Comparison of ENCODE assay signal across 8 cellular contexts in genomic region chr14:89954045-89955021, GRCh38. TPM values are rescaled to one million over a fixed set of nuclear protein-coding genes. Genes with fewer than 3 reads are reported as not detected.
DNase-seq lines count a peak whose midpoint lies in the region; ATAC-seq, FAIRE-seq and TF ChIP-seq lines count a peak whose summit lies in the region.

Gene EFCAB11 (minus strand): TSS chr14:89954730. CDS start chr14:89954660, 70 bp downstream.

- peaks cover 12% of the 10 kb centered on the region for H3K36me3 Mint-ChIP-seq in natural killer cell treated with Interleukin-12 subunit alpha and Interleukin-12 subunit beta and Interleukin-15 and Interleukin-18, amount 100 ng/mL, for 72 hours

- H3K4me3 ChIP-seq in RWPE2 (ENCODE audit: severe bottlenecking), result peak within 1 kb of the TSS; percentile 58
- peak within 1 kb of the TSS; percentile 71 for H3K4me3 ChIP-seq in fibroblast of pulmonary artery (replicated peaks; ENCODE audit: low read depth, low read length)

- H3K27ac Mint-ChIP-seq in natural killer cell treated with Interleukin-12 subunit alpha and Interleukin-12 subunit beta and Interleukin-15 and Interleukin-18, amount 100 ng/mL, for 72 hours, result peak within 1 kb of the TSS; percentile 81 to 88

- no peaks in the 10 kb centered on the region for H3K27me3 Mint-ChIP-seq in natural killer cell treated with Interleukin-12 subunit alpha and Interleukin-12 subunit beta and Interleukin-15 and Interleukin-18, amount 100 ng/mL, for 72 hours

- peak within 1 kb of the TSS; percentile 81 for H3K27ac ChIP-seq in RWPE2 (ENCODE audit: poor library complexity, severe bottlenecking)

- H3K9me3 Mint-ChIP-seq in natural killer cell treated with Interleukin-12 subunit alpha and Interleukin-12 subunit beta and Interleukin-15 and Interleukin-18, amount 100 ng/mL, for 72 hours, result no peaks in the 10 kb centered on the region

- TF ChIP-seq POLR2A in H54 (IDR thresholded peaks at IDR 0.05; ENCODE audit: low read depth, low read length), result peak; percentile 89; the same call in 1 of the 2 replicates

- FAIRE-seq in H54 (lab: Jason Lieb, UNC), result peak; percentile 96

- peaks cover 34% of the 10 kb centered on the region for H3K36me3 ChIP-seq in RWPE2 (ENCODE audit: low read depth)

- TF ChIP-seq CTCF in RWPE2 (IDR thresholded peaks at IDR 0.05; ENCODE audit: poor library complexity, severe bottlenecking) (peak; percentile 60), fibroblast of pulmonary artery (IDR thresholded peaks at IDR 0.05; ENCODE audit: low read length, missing control alignments) (peak; percentile 24)

- peak within 1 kb of the TSS; percentile 95 for H3K4me3 Mint-ChIP-seq in natural killer cell treated with Interleukin-12 subunit alpha and Interleukin-12 subunit beta and Interleukin-15 and Interleukin-18, amount 100 ng/mL, for 72 hours

- ATAC-seq in RWPE2 (ENCODE audit: low read depth), result peak; percentile 83
- peak; percentile 90 to 91 for ATAC-seq in natural killer cell treated with Interleukin-12 subunit alpha and Interleukin-12 subunit beta and Interleukin-15 and Interleukin-18, amount 100 ng/mL, for 72 hours
- peak; percentile 87 for ATAC-seq in stimulated activated naive CD8-positive, alpha-beta T cell treated with anti-CD3 and anti-CD28 coated beads, Interleukin-15, Interleukin-2, amounts not matched to agents 100 U/mL and 50 U/mL, for 24 hours

- H3K27me3 ChIP-seq in RWPE2 (ENCODE audit: insufficient read depth, poor library complexity, severe bottlenecking), result no peaks in the 10 kb centered on the region

- H3K4me1 ChIP-seq in RWPE2 (ENCODE audit: insufficient read depth, poor library complexity, severe bottlenecking), result peaks cover 9% of the 10 kb centered on the region

- DNase-seq in ELR (ENCODE audit: low read depth) (peak; percentile 99), H54 (ENCODE audit: insufficient read length, low spot score) (peak; percentile 94), LoVo (ENCODE audit: low spot score) (peak; percentile 98), RWPE2 (ENCODE audit: low spot score) (peak; percentile 99), fibroblast of pulmonary artery (ENCODE audit: low read depth) (peak; percentile 99)
- DNase-seq in activated effector memory CD4-positive, alpha-beta T cell treated with Interleukin-2 at 50 U/mL for 16 hours, result peak; percentile 94
- DNase-seq in natural killer cell treated with Interleukin-12 subunit alpha and Interleukin-12 subunit beta and Interleukin-15 and Interleukin-18, amount 100 ng/mL, for 72 hours (ENCODE audit: low spot score), result peak; percentile 97
- peak; percentile 94 for DNase-seq in stimulated activated naive CD8-positive, alpha-beta T cell treated with anti-CD3 and anti-CD28 coated beads, Interleukin-15, Interleukin-2, amounts not matched to agents 100 U/mL and 50 U/mL, for 24 hours

- no peaks in the 10 kb centered on the region for H3K9me3 ChIP-seq in RWPE2 (ENCODE audit: severe bottlenecking)

- H3K4me1 Mint-ChIP-seq in natural killer cell treated with Interleukin-12 subunit alpha and Interleukin-12 subunit beta and Interleukin-15 and Interleukin-18, amount 100 ng/mL, for 72 hours (ENCODE audit: low read depth in 2 of 2), result peaks cover 37 to 44% of the 10 kb centered on the region in 2 donors

RNA-seq across cellular contexts. Expression of gene EFCAB11, which starts in this region (rescaled TPM):
- 1 to 10 TPM; 4.8 to 7.5 TPM for total RNA-seq in natural killer cell treated with Interleukin-12 subunit alpha and Interleukin-12 subunit beta and Interleukin-15 and Interleukin-18, amount 100 ng/mL, for 72 hours

Comparison
In these comparisons a context has a peak if more than half of its experiments do, and no peak if none do; other contexts are left out.
1. Peak in every context shown above with its lines: DNase-seq, ATAC-seq, H3K4me3 ChIP-seq and H3K27ac ChIP-seq.